ENCODE assay signal across 7 cellular contexts in the genomic region with DNA sequence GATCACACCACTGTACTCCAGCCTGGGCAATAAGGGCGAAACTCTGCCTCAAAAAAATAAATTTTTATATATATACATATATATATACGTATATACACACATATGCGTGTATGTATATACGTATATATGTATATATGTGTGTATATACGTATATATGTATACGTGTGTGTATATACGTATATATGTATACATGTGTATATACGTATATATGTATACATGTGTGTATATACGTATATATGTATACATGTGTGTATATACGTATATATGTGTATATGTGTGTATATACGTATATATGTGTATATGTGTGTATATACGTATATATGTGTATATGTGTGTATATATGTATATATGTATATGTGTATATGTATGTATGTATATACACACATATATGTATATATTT. TPM values are rescaled to one million over a fixed set of nuclear protein-coding genes. Genes with fewer than 3 reads are reported as not detected.
"Had no signal": no experiment of that assay in that cellular context is flagged by ENCODE, and none has a peak within 500 bp of the region (broad histone marks: within the 10 kb centered on the region; RNA-seq: fewer than 3 reads in every experiment).

No MANE protein-coding gene starts in this region.

RNA-seq across cellular contexts. Expression of a gene that starts 24.5 kb away (rescaled TPM):
- total RNA-seq: M059J, PC-3, Peyer's patch, Right ventricle myocardium inferior, RPMI7951, SJCRH30, SK-MEL-5 had no signal
